In the genomic region with DNA sequence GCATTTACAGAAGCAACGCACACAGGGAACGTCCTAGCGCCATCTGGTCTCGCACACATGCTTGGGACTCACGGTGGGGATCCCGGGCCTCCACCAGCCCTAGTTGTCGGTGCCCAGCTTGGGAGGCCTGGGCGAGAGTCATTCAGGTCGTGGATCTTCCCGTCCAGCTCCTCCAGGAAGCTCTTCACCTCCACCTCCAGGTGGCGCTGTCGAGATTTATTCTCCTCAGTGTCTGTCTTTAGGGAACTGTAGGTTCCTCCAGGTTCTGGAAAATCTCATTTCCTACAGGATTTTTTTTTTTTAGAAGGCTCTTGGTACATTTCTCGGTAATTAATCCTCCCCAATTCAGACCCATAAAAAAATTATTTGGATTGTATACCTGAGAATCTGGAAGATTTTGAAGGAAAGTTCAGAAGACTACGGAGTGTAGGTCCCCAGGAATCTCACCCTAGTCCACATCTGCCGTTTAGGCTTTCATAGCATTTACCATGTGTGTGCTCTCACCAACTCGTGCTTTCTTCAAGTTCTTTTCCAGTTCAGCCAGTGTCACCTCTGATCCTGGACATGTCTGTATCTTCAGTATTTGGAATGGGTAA, we compare ENCODE assay signal across 8 cellular contexts.
DNase-seq lines count a peak whose midpoint lies in the region; ATAC-seq, FAIRE-seq and TF ChIP-seq lines count a peak whose summit lies in the region.

No MANE protein-coding gene starts in this region.

- H3K27ac ChIP-seq in Peyer's patch, result no peak overlapping the region

- H3K4me1 Mint-ChIP-seq in naive thymus-derived CD8-positive, alpha-beta T cell, result peaks cover 0 to 3% (median 0%) of the 10 kb centered on the region in 4 donors
- no peaks in the 10 kb centered on the region for H3K4me1 Mint-ChIP-seq in osteocyte (ENCODE audit: unreplicated experiment)

- H3K27ac Mint-ChIP-seq in naive thymus-derived CD8-positive, alpha-beta T cell, result no peak overlapping the region
- H3K27ac Mint-ChIP-seq in osteocyte (ENCODE audit: unreplicated experiment), result no peak overlapping the region

- H3K27me3 Mint-ChIP-seq in naive thymus-derived CD8-positive, alpha-beta T cell, result peaks cover 0 to 25% (median 13%) of the 10 kb centered on the region in 5 donors
- no peaks in the 10 kb centered on the region for H3K27me3 Mint-ChIP-seq in osteocyte (ENCODE audit: unreplicated experiment)

- H3K36me3 ChIP-seq in Peyer's patch, result no peaks in the 10 kb centered on the region

- TF ChIP-seq CTCF in Peyer's patch (IDR thresholded peaks at IDR 0.05), result peak in 5 of 6 experiments; percentile 19 to 70 (median 39)
- no peak for TF ChIP-seq CTCF in osteocyte (IDR thresholded peaks at IDR 0.05)

- FAIRE-seq in urothelium cell line (lab: Jason Lieb, UNC), result no peak

- POLR2A ChIA-PET in naive thymus-derived CD8-positive, alpha-beta T cell (lab: Charles Lee), result no interaction called here

- no peaks in the 10 kb centered on the region for H3K4me1 ChIP-seq in Peyer's patch

- H3K9me3 ChIP-seq in Peyer's patch, result no peaks in the 10 kb centered on the region

- peak; percentile 50 for DNase-seq in NCI-H1436 (lab: John Stamatoyannopoulos, UW)
- DNase-seq in NCI-H1436 treated with DMSO at 0.1 percent for 48 hours (lab: John Stamatoyannopoulos, UW), result no peak
- peak; percentile 34 to 65 (median 61) for DNase-seq in Peyer's patch
- peak; percentile 63 for DNase-seq in activated T-helper 9 cell treated with anti-CD3 and anti-CD28 coated beads, Interleukin-2, amount 50 U/mL, for 16 hours (ENCODE audit: low read depth)
- peak in 8 of 10 donors; percentile 41 to 74 (median 66) for DNase-seq in naive thymus-derived CD8-positive, alpha-beta T cell
- DNase-seq in urothelium cell line (ENCODE audit: low spot score), result no peak
- DNase-seq in osteocyte (ENCODE audit: extremely low spot score, unreplicated experiment), result no peak

- H3K36me3 Mint-ChIP-seq in naive thymus-derived CD8-positive, alpha-beta T cell, result no peaks in the 10 kb centered on the region
- H3K36me3 Mint-ChIP-seq in osteocyte (ENCODE audit: unreplicated experiment), result no peaks in the 10 kb centered on the region

- ATAC-seq in naive thymus-derived CD8-positive, alpha-beta T cell, result no peak
- ATAC-seq in GM19395 (IDR thresholded peaks at IDR 0.05; ENCODE audit: unreplicated experiment), result no peak

- no peak overlapping the region for H3K4me3 ChIP-seq in Peyer's patch

- H3K4me3 Mint-ChIP-seq in naive thymus-derived CD8-positive, alpha-beta T cell, result no peak overlapping the region
- H3K4me3 Mint-ChIP-seq in osteocyte (ENCODE audit: unreplicated experiment), result no peak overlapping the region

- no peak for TF ChIP-seq POLR2A in Peyer's patch (IDR thresholded peaks at IDR 0.05)

- no peaks in the 10 kb centered on the region for H3K27me3 ChIP-seq in Peyer's patch

- H3K9me3 Mint-ChIP-seq in naive thymus-derived CD8-positive, alpha-beta T cell, result peaks cover 0 to 1% (median 0%) of the 10 kb centered on the region in 9 donors
- H3K9me3 Mint-ChIP-seq in osteocyte (ENCODE audit: unreplicated experiment), result peaks cover 62% of the 10 kb centered on the region

Comparison
In these comparisons a context has a peak if more than half of its experiments do, and no peak if none do; other contexts are left out.
1. DNase-seq: peak in NCI-H1436 (single experiment), Peyer's patch (3 of 3), activated T-helper 9 cell treated with anti-CD3 and anti-CD28 coated beads, Interleukin-2, amount 50 U/mL, for 16 hours (single experiment) and naive thymus-derived CD8-positive, alpha-beta T cell (8 of 10); none in NCI-H1436 treated with DMSO at 0.1 percent for 48 hours (single experiment), urothelium cell line (single experiment) and osteocyte (single experiment).